Comparison of ENCODE assay signal across 1 cellular context in genomic region chr11:45840251-45840650, GRCh38. TPM values are rescaled to one million over a fixed set of nuclear protein-coding genes. Genes with fewer than 3 reads are reported as not detected.
"Had no signal": no experiment of that assay in that cellular context is flagged by ENCODE, and none has a peak within 500 bp of the region (broad histone marks: within the 10 kb centered on the region; RNA-seq: fewer than 3 reads in every experiment).

No MANE protein-coding gene starts in this region.

RNA-seq across cellular contexts. Expression of gene MAPK8IP1, which starts 45.2 kb away (rescaled TPM):
- polyA plus RNA-seq: naive thymus-derived CD4-positive, alpha-beta T cell had no signal
